In genomic region chr18:76687271-76688006, GRCh38 we compare ENCODE assay signal across 9 cellular contexts.
DNase-seq lines count a peak whose midpoint lies in the region; ATAC-seq, FAIRE-seq and TF ChIP-seq lines count a peak whose summit lies in the region.
"Had no signal": no experiment of that assay in that cellular context is flagged by ENCODE, and none has a peak within 500 bp of the region (broad histone marks: within the 10 kb centered on the region; RNA-seq: fewer than 3 reads in every experiment).

No MANE protein-coding gene starts in this region.

- peaks cover 8% of the 10 kb centered on the region for H3K4me1 Mint-ChIP-seq in astrocyte (ENCODE audit: low read depth, unreplicated experiment)
- H3K4me1 Mint-ChIP-seq in naive thymus-derived CD8-positive, alpha-beta T cell = peaks cover 0 to 7% (median 3%) of the 10 kb centered on the region in 4 donors

- 59 to 63% (median 61%) methylated on average over 15 of the region's 15 CpGs for WGBS in ovary, 3 donors

- DNase-seq in activated CD8-positive, alpha-beta memory T cell treated with anti-CD3 and anti-CD28 coated beads for 48 hours (ENCODE audit: low read depth in 2 of 3, low spot score in 2 of 3) = peak in 2 of 3 experiments; percentile 9 to 15
- DNase-seq in activated CD8-positive, alpha-beta memory T cell treated with anti-CD3 and anti-CD28 coated beads, Interleukin-2, amount 50 U/mL, for 4 hours = no peak
- peak; percentile 80 for DNase-seq in astrocyte (ENCODE audit: low read depth)
- peak in 3 of 5 donors; percentile 43 to 78 (median 54) for DNase-seq in ovary
- no peak for DNase-seq in germinal center (ENCODE audit: low spot score)
- DNase-seq in naive thymus-derived CD8-positive, alpha-beta T cell = no peak

- peaks cover 9% of the 10 kb centered on the region for H3K27me3 ChIP-seq in astrocyte (ENCODE audit: insufficient read depth, low read length)
- H3K27me3 ChIP-seq in ovary = no peaks in the 10 kb centered on the region

- peak overlapping the region; percentile 67 for H3K9ac ChIP-seq in astrocyte (ENCODE audit: low read length)

- peak overlapping the region; percentile 61 for H2AFZ ChIP-seq in astrocyte (ENCODE audit: low read depth, low read length)

- no peaks in the 10 kb centered on the region for H3K9me3 ChIP-seq in astrocyte (ENCODE audit: insufficient read depth, low read depth, low read length)
- no peaks in the 10 kb centered on the region for H3K9me3 ChIP-seq in ovary
- H3K9me3 ChIP-seq: SJSA1 had no signal

- H3K79me2 ChIP-seq in astrocyte (ENCODE audit: insufficient read depth, low read length) = no peaks in the 10 kb centered on the region

- FAIRE-seq in astrocyte (lab: Jason Lieb, UNC) = no peak

- H3K4me1 ChIP-seq in astrocyte (ENCODE audit: insufficient read depth, low read length) = peaks cover 11% of the 10 kb centered on the region
- no peaks in the 10 kb centered on the region for H3K4me1 ChIP-seq in ovary (ENCODE audit: insufficient read depth)

- peak overlapping the region; percentile 94 for H3K27ac Mint-ChIP-seq in astrocyte (ENCODE audit: unreplicated experiment)
- peak overlapping the region in 1 of 10 donors; percentile 71 for H3K27ac Mint-ChIP-seq in naive thymus-derived CD8-positive, alpha-beta T cell

- peak overlapping the region; percentile 75 for H3K4me2 ChIP-seq in astrocyte (ENCODE audit: low read length)

- POLR2A ChIA-PET in naive thymus-derived CD8-positive, alpha-beta T cell (lab: Charles Lee) = no interaction called here

- no peaks in the 10 kb centered on the region for H3K9me3 Mint-ChIP-seq in astrocyte (ENCODE audit: unreplicated experiment)
- H3K9me3 Mint-ChIP-seq in naive thymus-derived CD8-positive, alpha-beta T cell = no peaks in the 10 kb centered on the region

- no peak overlapping the region for H3K4me3 ChIP-seq in astrocyte (ENCODE audit: insufficient read depth, low read depth, low read length)
- H3K4me3 ChIP-seq in ovary = no peak overlapping the region
- H3K4me3 ChIP-seq: SJSA1 had no signal

- H3K36me3 ChIP-seq in astrocyte (ENCODE audit: insufficient read depth, low read length) (no peaks in the 10 kb centered on the region), ovary (no peaks in the 10 kb centered on the region)
- H3K36me3 ChIP-seq: SJSA1 had no signal

- H3K27ac ChIP-seq in astrocyte (ENCODE audit: low read depth, low read length) = peak overlapping the region; percentile 84
- no peak overlapping the region for H3K27ac ChIP-seq in ovary
- H3K27ac ChIP-seq: SJSA1 had no signal

- peak; percentile 66 for ATAC-seq in HG03575 (IDR thresholded peaks at IDR 0.05; ENCODE audit: extremely low read depth, insufficient number of reproducible peaks, low FRiP score, unreplicated experiment)
- no peak for ATAC-seq in HG02623 (IDR thresholded peaks at IDR 0.05; ENCODE audit: unreplicated experiment)
- no peak for ATAC-seq in naive thymus-derived CD8-positive, alpha-beta T cell

- no peaks in the 10 kb centered on the region for H3K36me3 Mint-ChIP-seq in astrocyte (ENCODE audit: low read depth, unreplicated experiment)
- H3K36me3 Mint-ChIP-seq in naive thymus-derived CD8-positive, alpha-beta T cell = no peaks in the 10 kb centered on the region

- H3K4me3 Mint-ChIP-seq in astrocyte (ENCODE audit: unreplicated experiment) = no peak overlapping the region
- H3K4me3 Mint-ChIP-seq in naive thymus-derived CD8-positive, alpha-beta T cell = no peak overlapping the region

- H3K27me3 Mint-ChIP-seq in astrocyte (ENCODE audit: low read depth, unreplicated experiment) = peaks cover 2% of the 10 kb centered on the region
- peaks cover 10 to 50% (median 33%) of the 10 kb centered on the region in 5 donors for H3K27me3 Mint-ChIP-seq in naive thymus-derived CD8-positive, alpha-beta T cell

- no peak for TF ChIP-seq CTCF in astrocyte (IDR thresholded peaks at IDR 0.05; ENCODE audit: insufficient read depth, low read depth, low read length)
- no peak for TF ChIP-seq CTCF in ovary (IDR thresholded peaks at IDR 0.05)

- no peak for TF ChIP-seq EP300 in ovary (IDR thresholded peaks at IDR 0.05)

- TF ChIP-seq POLR2A in ovary (IDR thresholded peaks at IDR 0.05) = no peak

- no peaks in the 10 kb centered on the region for H4K20me1 ChIP-seq in astrocyte (ENCODE audit: insufficient read depth, low read length)

- intact Hi-C loops in ovary (cut with DNase I) = loop anchor here in 2 of 4 donors (10.0 kb wide), 1 partner anchor 283 kb away; no protein-coding TSS in a partner anchor

Comparison
In these comparisons a context has a peak if more than half of its experiments do, and no peak if none do; other contexts are left out.
1. DNase-seq: peak in activated CD8-positive, alpha-beta memory T cell treated with anti-CD3 and anti-CD28 coated beads for 48 hours (2 of 3), astrocyte (single experiment) and ovary (3 of 5); none in activated CD8-positive, alpha-beta memory T cell treated with anti-CD3 and anti-CD28 coated beads, Interleukin-2, amount 50 U/mL, for 4 hours (single experiment), germinal center (single experiment) and naive thymus-derived CD8-positive, alpha-beta T cell (0 of 10).